ENCODE assay signal across 15 cellular contexts in the genomic region with DNA sequence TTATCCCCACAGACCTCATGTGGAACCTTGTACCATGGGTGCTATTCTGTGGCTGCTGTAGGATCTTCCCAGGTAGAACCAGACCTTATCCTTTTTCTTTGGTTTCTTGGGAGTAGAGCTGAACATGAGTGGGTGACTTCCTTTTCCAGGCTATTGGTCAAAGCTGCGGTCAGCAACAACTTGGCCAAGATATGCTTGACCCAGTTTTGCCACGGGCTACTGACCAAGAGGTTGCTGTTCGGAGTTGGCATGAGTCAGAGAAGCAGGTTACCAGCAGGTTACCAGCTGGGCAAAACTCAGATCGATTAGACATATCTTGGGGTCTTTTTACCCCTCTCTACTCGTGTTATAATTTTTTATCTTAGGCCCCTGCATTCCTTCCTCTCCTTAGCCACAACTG. TPM values are rescaled to one million over a fixed set of nuclear protein-coding genes. Genes with fewer than 3 reads are reported as not detected.
A peak's percentile ranks its signal among the peaks of the same experiment; 100 is the strongest.
DNase-seq lines count a peak whose midpoint lies in the region; ATAC-seq and TF ChIP-seq lines count a peak whose summit lies in the region.
"Had no signal": no experiment of that assay in that cellular context is flagged by ENCODE, and none has a peak within 500 bp of the region (broad histone marks: within the 10 kb centered on the region; RNA-seq: fewer than 3 reads in every experiment).

No MANE protein-coding gene starts in this region.

- peaks cover 19% of the 10 kb centered on the region for H3K4me1 ChIP-seq in mammary epithelial cell (ENCODE audit: insufficient read depth, low read length)
- H3K4me1 ChIP-seq in psoas muscle, result peaks cover 20% of the 10 kb centered on the region
- H3K4me1 ChIP-seq: Caco-2, pancreas had no signal

- ATAC-seq in psoas muscle (peak; percentile 97 to 99 (median 98)), GM21825 (IDR thresholded peaks at IDR 0.05; ENCODE audit: unreplicated experiment) (no peak)

- H3K27me3 ChIP-seq in mammary epithelial cell (ENCODE audit: insufficient read depth, low read length), result no peaks in the 10 kb centered on the region
- no peaks in the 10 kb centered on the region for H3K27me3 ChIP-seq in psoas muscle (ENCODE audit: insufficient read depth in 3 of 3, low read length in 2 of 3)
- H3K27me3 ChIP-seq: pancreas had no signal

- no peaks in the 10 kb centered on the region for H3K36me3 Mint-ChIP-seq in activated T-helper 1 cell treated with anti-CD3 and anti-CD28 coated beads, Interleukin-12 subunit alpha, Interleukin-12 subunit beta, Interleukin-2, Interleukin-4 antibody, amounts not matched to agents 30 ng/mL and 10 ng/mL and 1 ng/mL, durations not matched to agents 14 hours and 24 hours and 36 hours (ENCODE audit: low read depth)
- H3K36me3 Mint-ChIP-seq in endothelial cell (ENCODE audit: low read depth, unreplicated experiment) (no peaks in the 10 kb centered on the region), progenitor cell of endocrine pancreas (ENCODE audit: insufficient read depth) (no peaks in the 10 kb centered on the region)

- in situ Hi-C loops in mammary epithelial cell (cut with MboI; ENCODE audit: low sequenced_read_pairs in 2 of 2), result no loop called here

- H3K36me3 ChIP-seq in mammary epithelial cell (ENCODE audit: insufficient read depth, low read length) (no peaks in the 10 kb centered on the region), psoas muscle (ENCODE audit: insufficient read depth in 1 of 2, low read depth in 1 of 2) (no peaks in the 10 kb centered on the region)
- H3K36me3 ChIP-seq: pancreas had no signal

- TF ChIP-seq CTCF in mammary epithelial cell (conservative IDR thresholded peaks at IDR 0.05 in 1 of 2, IDR thresholded peaks at IDR 0.05 in 1 of 2; ENCODE audit: extremely low read depth in 1 of 2, insufficient read depth in 1 of 2, low read depth in 1 of 2, low read length in 2 of 2), result no peak
- TF ChIP-seq CTCF in psoas muscle (IDR thresholded peaks at IDR 0.05), result no peak
- TF ChIP-seq CTCF in endothelial cell (IDR thresholded peaks at IDR 0.05; ENCODE audit: unreplicated experiment), result no peak
- TF ChIP-seq CTCF in progenitor cell of endocrine pancreas (IDR thresholded peaks at IDR 0.05; ENCODE audit: unreplicated experiment), result no peak

- H3K79me2 ChIP-seq in mammary epithelial cell (ENCODE audit: insufficient read depth, low read length), result no peaks in the 10 kb centered on the region

- no TSS peak for BruUV-seq in mammary epithelial cell (replicated peaks; lab: Mats Ljungman, UMichigan)

- H3K27me3 Mint-ChIP-seq in activated T-helper 1 cell treated with anti-CD3 and anti-CD28 coated beads, Interleukin-12 subunit alpha, Interleukin-12 subunit beta, Interleukin-2, Interleukin-4 antibody, amounts not matched to agents 30 ng/mL and 10 ng/mL and 1 ng/mL, durations not matched to agents 14 hours and 24 hours and 36 hours (ENCODE audit: insufficient read depth), result no peaks in the 10 kb centered on the region
- H3K27me3 Mint-ChIP-seq in endothelial cell (ENCODE audit: unreplicated experiment), result no peaks in the 10 kb centered on the region
- no peaks in the 10 kb centered on the region for H3K27me3 Mint-ChIP-seq in progenitor cell of endocrine pancreas
- H3K27me3 Mint-ChIP-seq: stimulated activated naive CD8-positive, alpha-beta T cell treated with anti-CD3 and anti-CD28 coated beads, Interleukin-15, Interleukin-2, amounts not matched to agents 100 ng/mL and 50 ng/mL, for 24 hours had no signal

- no peak overlapping the region for H3K4me3 ChIP-seq in mammary epithelial cell (replicated peaks in 1 of 3; ENCODE audit: insufficient read depth in 1 of 3, low read depth in 2 of 3, low read length in 3 of 3)
- peak overlapping the region; percentile 43 for H3K4me3 ChIP-seq in psoas muscle
- H3K4me3 ChIP-seq: lung, pancreas had no signal

- H3K4me2 ChIP-seq in mammary epithelial cell (ENCODE audit: insufficient read depth, low read depth, low read length), result peak overlapping the region; percentile 31

- dilution Hi-C loops in mammary epithelial cell (cut with HindIII; ENCODE audit: low sequenced_read_pairs), result no loop called here

- no peak overlapping the region for H3K4me3 Mint-ChIP-seq in activated T-helper 1 cell treated with anti-CD3 and anti-CD28 coated beads, Interleukin-12 subunit alpha, Interleukin-12 subunit beta, Interleukin-2, Interleukin-4 antibody, amounts not matched to agents 30 ng/mL and 10 ng/mL and 1 ng/mL, durations not matched to agents 14 hours and 24 hours and 36 hours
- H3K4me3 Mint-ChIP-seq in endothelial cell (ENCODE audit: unreplicated experiment) (no peak overlapping the region), progenitor cell of endocrine pancreas (ENCODE audit: low read depth) (no peak overlapping the region)
- H3K4me3 Mint-ChIP-seq: stimulated activated naive CD8-positive, alpha-beta T cell treated with anti-CD3 and anti-CD28 coated beads, Interleukin-15, Interleukin-2, amounts not matched to agents 100 ng/mL and 50 ng/mL, for 24 hours had no signal

- H3K27ac Mint-ChIP-seq in activated T-helper 1 cell treated with anti-CD3 and anti-CD28 coated beads, Interleukin-12 subunit alpha, Interleukin-12 subunit beta, Interleukin-2, Interleukin-4 antibody, amounts not matched to agents 30 ng/mL and 10 ng/mL and 1 ng/mL, durations not matched to agents 14 hours and 24 hours and 36 hours, result no peak overlapping the region
- no peak overlapping the region for H3K27ac Mint-ChIP-seq in endothelial cell (ENCODE audit: unreplicated experiment)
- H3K27ac Mint-ChIP-seq in progenitor cell of endocrine pancreas, result no peak overlapping the region
- H3K27ac Mint-ChIP-seq: stimulated activated naive CD8-positive, alpha-beta T cell treated with anti-CD3 and anti-CD28 coated beads, Interleukin-15, Interleukin-2, amounts not matched to agents 100 ng/mL and 50 ng/mL, for 24 hours had no signal

- H3K9me3 ChIP-seq in mammary epithelial cell (replicated peaks; ENCODE audit: insufficient read depth, low read length), result no peaks in the 10 kb centered on the region
- no peaks in the 10 kb centered on the region for H3K9me3 ChIP-seq in psoas muscle
- H3K9me3 ChIP-seq: Caco-2, pancreas had no signal

- H2AFZ ChIP-seq in mammary epithelial cell (ENCODE audit: low read depth, low read length), result peak overlapping the region; percentile 60

- intact Hi-C loops in mammary epithelial cell (cut with micrococcal nuclease), result no loop called here
- intact Hi-C loops in psoas muscle (cut with DNase I), result loop anchor here in 1 of 2 donors (5.0 to 10.0 kb wide), 2 partner anchors 33 to 104 kb away; no protein-coding TSS in a partner anchor
- intact Hi-C loops in activated T-helper 1 cell treated with anti-CD3 and anti-CD28 coated beads, Interleukin-12 subunit alpha, Interleukin-12 subunit beta, Interleukin-2, Interleukin-4 antibody, amounts not matched to agents 30 ng/mL and 10 ng/mL and 1 ng/mL, durations not matched to agents 14 hours and 24 hours and 36 hours (cut with micrococcal nuclease), result no loop called here

- H3K4me1 Mint-ChIP-seq in activated T-helper 1 cell treated with anti-CD3 and anti-CD28 coated beads, Interleukin-12 subunit alpha, Interleukin-12 subunit beta, Interleukin-2, Interleukin-4 antibody, amounts not matched to agents 30 ng/mL and 10 ng/mL and 1 ng/mL, durations not matched to agents 14 hours and 24 hours and 36 hours (ENCODE audit: low read depth), result no peaks in the 10 kb centered on the region
- no peaks in the 10 kb centered on the region for H3K4me1 Mint-ChIP-seq in endothelial cell (ENCODE audit: unreplicated experiment)
- H3K4me1 Mint-ChIP-seq in progenitor cell of endocrine pancreas (ENCODE audit: low read depth), result no peaks in the 10 kb centered on the region

- DNase-seq in GM04504 (ENCODE audit: low read depth) (peak; percentile 42), LHCN-M2 (ENCODE audit: low read depth) (peak; percentile 37), mammary epithelial cell (peak; percentile 12), psoas muscle (peak; percentile 40 to 64), endothelial cell (ENCODE audit: low spot score) (no peak), progenitor cell of endocrine pancreas (ENCODE audit: low spot score, unreplicated experiment) (no peak)
- DNase-seq in activated T-helper 1 cell treated with anti-CD3 and anti-CD28 coated beads, Interleukin-12 subunit alpha, Interleukin-12 subunit beta, Interleukin-2, Interleukin-4 antibody, amounts not matched to agents 30 ng/mL and 10 ng/mL and 1 ng/mL, durations not matched to agents 14 hours and 24 hours and 36 hours (ENCODE audit: low spot score), result no peak
- DNase-seq: activated CD4-positive, alpha-beta T cell treated with anti-CD3 and anti-CD28 coated beads, Interleukin-2, amount 50 U/mL, for 4 hours; Caco-2; cortex of kidney; NCI-H748 treated with DMSO at 0.1 percent for 48 hours; pancreas had no signal

- CTCF ChIA-PET in mammary epithelial cell (lab: Charles Lee; ENCODE audit: low non-redundant PET), result no interaction called here

- WGBS in mammary epithelial cell (ENCODE audit: low coverage, missing lambda C conversion rate), result 17% methylated on average over 4 of the region's 5 CpGs
- 24 to 34% (median 29%) methylated on average over 5 of the region's 5 CpGs for WGBS in psoas muscle, 3 donors

- H4K20me1 ChIP-seq in mammary epithelial cell (ENCODE audit: insufficient read depth, low read length), result no peaks in the 10 kb centered on the region

- H3K27ac ChIP-seq in mammary epithelial cell (ENCODE audit: insufficient read depth, low read depth, low read length) (no peak overlapping the region), psoas muscle (peak overlapping the region; percentile 71)
- H3K27ac ChIP-seq: pancreas had no signal

- H3K9ac ChIP-seq in mammary epithelial cell (ENCODE audit: insufficient read depth, low read length), result no peak overlapping the region

- no peaks in the 10 kb centered on the region for H3K9me3 Mint-ChIP-seq in activated T-helper 1 cell treated with anti-CD3 and anti-CD28 coated beads, Interleukin-12 subunit alpha, Interleukin-12 subunit beta, Interleukin-2, Interleukin-4 antibody, amounts not matched to agents 30 ng/mL and 10 ng/mL and 1 ng/mL, durations not matched to agents 14 hours and 24 hours and 36 hours
- H3K9me3 Mint-ChIP-seq in endothelial cell (ENCODE audit: unreplicated experiment) (no peaks in the 10 kb centered on the region), progenitor cell of endocrine pancreas (ENCODE audit: low read depth) (no peaks in the 10 kb centered on the region)
- H3K9me3 Mint-ChIP-seq: stimulated activated naive CD8-positive, alpha-beta T cell treated with anti-CD3 and anti-CD28 coated beads, Interleukin-15, Interleukin-2, amounts not matched to agents 100 ng/mL and 50 ng/mL, for 24 hours had no signal

RNA-seq across cellular contexts. Expression of gene HDAC9, which starts 36.7 kb away (rescaled TPM):
- total RNA-seq in LHCN-M2 (2014; rRNA removed), result 7.1 and 16.5 TPM in 2 replicates
- polyA plus RNA-seq in LHCN-M2 (2012), result 13.0 TPM
- 10 to 100 TPM; 33.3 to 34.0 TPM for total RNA-seq in mammary epithelial cell
- 5.9 TPM for polyA plus RNA-seq in mammary epithelial cell
- polyA minus RNA-seq in mammary epithelial cell, result 10.0 TPM
- total RNA-seq in psoas muscle, result 10 to 100 TPM; 16.8 to 34.2 (median 20.1) TPM
- 1 to 10 TPM in 1 of 3 donors, under 1 TPM in 2; 0.38 to 3.5 (median 0.86) TPM for polyA plus RNA-seq in psoas muscle
- total RNA-seq in activated T-helper 1 cell treated with anti-CD3 and anti-CD28 coated beads, Interleukin-12 subunit alpha, Interleukin-12 subunit beta, Interleukin-2, Interleukin-4 antibody, amounts not matched to agents 30 ng/mL and 10 ng/mL and 1 ng/mL, durations not matched to agents 14 hours and 24 hours and 36 hours, result 0.86 and 2.0 TPM in 2 replicates
- 1.2 TPM for total RNA-seq in endothelial cell (ENCODE audit: unreplicated experiment)
- 3.6 and 5.9 TPM in 2 replicates for total RNA-seq in progenitor cell of endocrine pancreas

Comparison
In these comparisons a context has a peak if more than half of its experiments do, and no peak if none do; other contexts are left out.
1. DNase-seq: peak in GM04504 (single experiment), LHCN-M2 (single experiment), mammary epithelial cell (single experiment) and psoas muscle (2 of 2); none in activated T-helper 1 cell treated with anti-CD3 and anti-CD28 coated beads, Interleukin-12 subunit alpha, Interleukin-12 subunit beta, Interleukin-2, Interleukin-4 antibody, amounts not matched to agents 30 ng/mL and 10 ng/mL and 1 ng/mL, durations not matched to agents 14 hours and 24 hours and 36 hours (single experiment), endothelial cell (single experiment) and progenitor cell of endocrine pancreas (single experiment).